33 cellular contexts compared by ENCODE assay signal in the genomic region with DNA sequence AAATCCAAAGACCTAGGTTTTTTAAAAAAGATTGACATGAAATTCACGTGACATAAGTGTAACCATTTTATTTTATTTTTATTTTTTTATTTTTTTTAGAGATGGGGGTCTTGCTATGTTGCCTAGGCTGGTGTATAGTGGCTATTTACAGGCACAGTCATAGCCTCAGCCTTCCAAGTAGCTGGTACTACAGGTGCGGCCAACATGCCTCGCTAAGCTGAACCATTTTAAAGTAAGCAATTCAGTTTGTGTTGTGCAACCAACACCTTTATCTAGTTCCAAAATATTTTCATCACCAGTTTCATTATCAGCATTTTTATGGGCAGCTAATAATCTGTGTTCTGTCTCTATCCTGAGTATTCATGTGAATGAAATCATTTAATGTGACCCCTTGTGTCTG.
"Had no signal": no experiment of that assay in that cellular context is flagged by ENCODE, and none has a peak within 500 bp of the region (broad histone marks: within the 10 kb centered on the region; RNA-seq: fewer than 3 reads in every experiment).

No MANE protein-coding gene starts in this region.

- H3K9me3 ChIP-seq: MG63 had no signal

- H3K36me3 ChIP-seq: MG63 had no signal

- DNase-seq: Karpas-422, Kasumi-1, MG63, MM.1S, MV-4-11, NCI-H1048, NCI-H1092, NCI-H1092 treated with DMSO at 0.1 percent for 48 hours, NCI-H1105, NCI-H1105 treated with DMSO at 0.1 percent for 48 hours, NCI-H1417, NCI-H1417 treated with DMSO at 0.1 percent for 48 hours, NCI-H1436, NCI-H1436 treated with DMSO at 0.1 percent for 48 hours, NCI-H146, NCI-H1694, NCI-H1694 treated with DMSO at 0.1 percent for 48 hours, NCI-H187, NCI-H187 treated with DMSO at 0.1 percent for 48 hours, NCI-H1930, NCI-H2029, NCI-H2029 treated with DMSO at 0.1 percent for 48 hours, NCI-H2081, NCI-H2081 treated with DMSO at 0.1 percent for 48 hours, NCI-H2107, NCI-H2171, NCI-H2227 treated with DMSO at 0.1 percent for 48 hours, NCI-H226, NCI-H345, NCI-H446, NCI-H446 treated with DMSO at 0.1 percent for 48 hours, NCI-H510A, NCI-H510A treated with DMSO at 0.1 percent for 48 hours had no signal

- H3K27me3 ChIP-seq: MG63 had no signal

- H3K4me3 ChIP-seq: MG63 had no signal
